ENCODE assay signal across 18 cellular contexts in genomic region chr2:221553333-221553732, GRCh38.
A peak's percentile ranks its signal among the peaks of the same experiment; 100 is the strongest.
DNase-seq lines count a peak whose midpoint lies in the region; ATAC-seq lines count a peak whose summit lies in the region.
"Had no signal": no experiment of that assay in that cellular context is flagged by ENCODE, and none has a peak within 500 bp of the region (broad histone marks: within the 10 kb centered on the region; RNA-seq: fewer than 3 reads in every experiment).

No MANE protein-coding gene starts in this region.

- ATAC-seq in GM19452 (IDR thresholded peaks at IDR 0.05; ENCODE audit: unreplicated experiment): no peak
- ATAC-seq: activated CD4-positive, alpha-beta T cell treated with anti-CD3 and anti-CD28 coated beads for 36 hours; activated T-cell treated with anti-CD3 and anti-CD28 coated beads, Interleukin-2, amount 50 U/mL, for 72 hours; left lung; stimulated activated naive CD8-positive, alpha-beta T cell treated with anti-CD3 and anti-CD28 coated beads, Interleukin-15, amount 100 ng/mL, for 72 hours had no signal

- DNase-seq in NCI-H1092 treated with DMSO at 0.1 percent for 48 hours (lab: John Stamatoyannopoulos, UW) (peak; percentile 69), NCI-H1092 (lab: John Stamatoyannopoulos, UW) (no peak), NCI-H345 (lab: John Stamatoyannopoulos, UW) (peak; percentile 27), cerebellar cortex (ENCODE audit: low spot score) (peak; percentile 80), retina (peak; percentile 44), SKM-1 (lab: John Stamatoyannopoulos, UW; ENCODE audit: unreplicated experiment) (no peak), GM19240 (ENCODE audit: insufficient read length, low spot score) (no peak)
- DNase-seq: activated CD4-positive, alpha-beta T cell treated with anti-CD3 and anti-CD28 coated beads for 36 hours; activated T-cell treated with anti-CD3 and anti-CD28 coated beads, Interleukin-2, amount 50 U/mL, for 72 hours; BE2C; colonic mucosa; head of caudate nucleus; left lung; SHP77; stimulated activated CD4-positive, alpha-beta T cell treated with anti-CD3 and anti-CD28 coated beads, Interleukin-4, amount 100 ng/mL, for 1 hour; stimulated activated naive CD8-positive, alpha-beta T cell treated with anti-CD3 and anti-CD28 coated beads, Interleukin-15, amount 100 ng/mL, for 72 hours; transverse colon had no signal

Comparison
In these comparisons a context has a peak if more than half of its experiments do, and no peak if none do; other contexts are left out.
1. DNase-seq: peak in NCI-H1092 treated with DMSO at 0.1 percent for 48 hours (single experiment), NCI-H345 (single experiment), cerebellar cortex (single experiment) and retina (single experiment); none in NCI-H1092 (single experiment), SKM-1 (single experiment) and GM19240 (single experiment).